ENCODE assay signal across 9 cellular contexts in the genomic region with DNA sequence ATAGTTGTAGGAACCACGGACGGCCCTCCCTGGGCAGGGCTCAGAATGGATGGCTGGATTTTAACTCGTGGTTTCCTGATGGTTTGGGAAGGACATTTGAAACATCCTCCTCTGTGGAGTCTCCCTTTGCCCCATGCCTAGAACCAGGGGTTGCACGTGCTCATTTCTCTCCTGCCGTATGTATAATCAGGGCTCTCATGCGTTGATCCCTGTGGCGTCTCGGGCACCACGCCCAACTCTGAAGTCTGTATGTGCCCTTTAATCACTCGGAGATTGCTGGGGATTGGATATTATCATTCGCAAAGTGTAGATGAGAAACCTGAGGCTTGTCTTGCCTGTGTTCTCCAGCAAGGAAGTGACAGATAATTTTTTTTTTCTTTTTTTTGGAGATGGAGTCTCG.
A peak's percentile ranks its signal among the peaks of the same experiment; 100 is the strongest.
DNase-seq lines count a peak whose midpoint lies in the region; ATAC-seq and TF ChIP-seq lines count a peak whose summit lies in the region.
"Had no signal": no experiment of that assay in that cellular context is flagged by ENCODE, and none has a peak within 500 bp of the region (broad histone marks: within the 10 kb centered on the region; RNA-seq: fewer than 3 reads in every experiment).

No MANE protein-coding gene starts in this region.

- no peak overlapping the region for H3K14ac ChIP-seq in H9 (ENCODE audit: insufficient read depth, low read length)

- intact Hi-C loops in Right ventricle myocardium inferior (cut with DNase I) = no loop called here

- H3K56ac ChIP-seq in H9 (ENCODE audit: insufficient read length, low read depth, low read length) = no peak overlapping the region

- H3K9me3 Mint-ChIP-seq in H9 = peaks cover 0 to 3% of the 10 kb centered on the region in 2 experiments; a peak in 3 of 5 replicates

- H3K23ac ChIP-seq in H9 (ENCODE audit: insufficient read length, low read depth, low read length) = no peak overlapping the region

- no peak overlapping the region for H3K4me3 Mint-ChIP-seq in H9

- no peaks in the 10 kb centered on the region for H3K79me1 ChIP-seq in H9 (ENCODE audit: insufficient read depth, low read depth, low read length, poor library complexity, severe bottlenecking)

- H3K9ac ChIP-seq in OCI-LY3 (ENCODE audit: low read length) (peak overlapping the region; percentile 29; the same call in 1 of the 2 replicates), fibroblast of lung (ENCODE audit: insufficient read depth, low read length) (no peak overlapping the region), H9 (ENCODE audit: extremely low read depth, insufficient read length, low read length) (no peak overlapping the region)

- DNase-seq in right atrium auricular region (ENCODE audit: low spot score) = no peak
- no peak for DNase-seq in Right ventricle myocardium inferior (ENCODE audit: missing footprints)
- DNase-seq in fibroblast of lung (ENCODE audit: low read depth in 2 of 2) = no peak
- DNase-seq in H9 = no peak
- DNase-seq in HuH-7.5 (ENCODE audit: low spot score) = no peak
- no peak for DNase-seq in NCI-H226

- no peak overlapping the region for H2AK5ac ChIP-seq in H9 (ENCODE audit: insufficient read length, low read length)

- H3T11ph ChIP-seq in H9 (ENCODE audit: low read length) = no peak overlapping the region

- H2BK20ac ChIP-seq in H9 (ENCODE audit: low read depth, low read length, poor library complexity, severe bottlenecking) = no peak overlapping the region

- H3K4ac ChIP-seq in H9 (ENCODE audit: low read depth, low read length) = no peak overlapping the region

- no peaks in the 10 kb centered on the region for H3K9me3 ChIP-seq in right atrium auricular region
- H3K9me3 ChIP-seq in OCI-LY3 (ENCODE audit: insufficient read depth, low read length) = no peaks in the 10 kb centered on the region
- no peaks in the 10 kb centered on the region for H3K9me3 ChIP-seq in fibroblast of lung (ENCODE audit: control insufficient read depth, insufficient read depth, low read depth, low read length)
- no peaks in the 10 kb centered on the region for H3K9me3 ChIP-seq in H9 (ENCODE audit: control insufficient read depth, low read depth, low read length)
- H3K9me3 ChIP-seq: neutrophil had no signal

- TF ChIP-seq CTCF in right atrium auricular region (IDR thresholded peaks at IDR 0.05) = no peak
- TF ChIP-seq CTCF in OCI-LY3 (IDR thresholded peaks at IDR 0.05; ENCODE audit: low read depth, low read length) = no peak
- TF ChIP-seq CTCF in fibroblast of lung (conservative IDR thresholded peaks at IDR 0.05 in 1 of 2, IDR thresholded peaks at IDR 0.05 in 1 of 2; ENCODE audit: low read depth in 1 of 2, low read length in 2 of 2) = no peak
- TF ChIP-seq CTCF in H9 (conservative IDR thresholded peaks at IDR 0.05) = no peak

- no peak overlapping the region for H2BK12ac ChIP-seq in H9 (ENCODE audit: insufficient read length, low read depth, low read length)

- H3K4me1 Mint-ChIP-seq in H9 = peaks cover 0 to 3% of the 10 kb centered on the region in 2 experiments; a peak in 1 of 4 replicates

- peak overlapping the region; percentile 83 to 86 for H3K27ac ChIP-seq in right atrium auricular region
- no peak overlapping the region for H3K27ac ChIP-seq in OCI-LY3 (ENCODE audit: low read length)
- H3K27ac ChIP-seq in fibroblast of lung (ENCODE audit: insufficient read depth, low read length) = no peak overlapping the region
- no peak overlapping the region for H3K27ac ChIP-seq in H9 (ENCODE audit: insufficient read length, low read depth, low read length)

- no peak overlapping the region for H2BK120ac ChIP-seq in H9 (ENCODE audit: low read depth, low read length, poor library complexity, severe bottlenecking)

- H4K8ac ChIP-seq in H9 (replicated peaks; ENCODE audit: insufficient read length, low read depth, low read length) = no peak overlapping the region

- peak overlapping the region in 1 of 2 donors; percentile 34 for H3K4me3 ChIP-seq in right atrium auricular region
- peak overlapping the region; percentile 77 for H3K4me3 ChIP-seq in OCI-LY3 (ENCODE audit: low read length)
- no peak overlapping the region for H3K4me3 ChIP-seq in fibroblast of lung (replicated peaks in 1 of 4; ENCODE audit: control extremely low read depth in 1 of 4, insufficient read depth in 1 of 4, low read depth in 3 of 4, low read length in 4 of 4)

- WGBS in H9 (ENCODE audit: extremely low coverage, insufficient read length, low lambda C conversion rate) = no CpG with 5 or more reads among the region's 12 CpGs

- H3K18ac ChIP-seq in H9 (ENCODE audit: insufficient read length, low read depth, low read length) = no peak overlapping the region

- no peak overlapping the region for H2AFZ ChIP-seq in OCI-LY3 (ENCODE audit: low read depth, low read length)
- peak overlapping the region; percentile 48 for H2AFZ ChIP-seq in fibroblast of lung (ENCODE audit: low read length)
- no peak overlapping the region for H2AFZ ChIP-seq in H9 (ENCODE audit: low read length)

- H3K27me3 ChIP-seq in right atrium auricular region (no peaks in the 10 kb centered on the region), OCI-LY3 (ENCODE audit: low read depth, low read length) (no peaks in the 10 kb centered on the region), fibroblast of lung (ENCODE audit: control insufficient read depth, insufficient read depth, low read length) (no peaks in the 10 kb centered on the region), H9 (ENCODE audit: insufficient read depth, low read length) (no peaks in the 10 kb centered on the region)
- H3K27me3 ChIP-seq: neutrophil had no signal

- H3K27ac Mint-ChIP-seq in H9 = peak overlapping the region in 1 of 3 experiments; percentile 36; a peak in 1 of 7 replicates

- peaks cover 3% of the 10 kb centered on the region for H3K23me2 ChIP-seq in H9 (ENCODE audit: insufficient read length, low read depth, low read length, poor library complexity, severe bottlenecking)

- ATAC-seq in Right ventricle myocardium inferior (no peak), GM21447 (IDR thresholded peaks at IDR 0.05; ENCODE audit: unreplicated experiment) (no peak)

- H4K20me1 ChIP-seq in OCI-LY3 (ENCODE audit: insufficient read depth, low read length) (peaks cover 32% of the 10 kb centered on the region), fibroblast of lung (ENCODE audit: control insufficient read depth, extremely low read depth, insufficient read depth, low read length) (no peaks in the 10 kb centered on the region), H9 (ENCODE audit: control insufficient read depth, insufficient read depth, insufficient read length) (no peaks in the 10 kb centered on the region)

- H3K4me2 ChIP-seq in OCI-LY3 (ENCODE audit: low read length) (peak overlapping the region; percentile 92), fibroblast of lung (ENCODE audit: extremely low read depth, insufficient read depth, low read length) (no peak overlapping the region), H9 (ENCODE audit: insufficient read depth, insufficient read length, low read length) (no peak overlapping the region)

- no peak overlapping the region for H4K91ac ChIP-seq in H9 (ENCODE audit: insufficient read length, low read depth, low read length)

- H3K79me2 ChIP-seq in OCI-LY3 (ENCODE audit: low read length) (peaks cover 26% of the 10 kb centered on the region; the same call in 1 of the 2 replicates), fibroblast of lung (ENCODE audit: control insufficient read depth, insufficient read depth, low read length) (no peaks in the 10 kb centered on the region), H9 (ENCODE audit: insufficient read depth, low read length) (no peaks in the 10 kb centered on the region)

- no peaks in the 10 kb centered on the region; the same call in 1 of the 2 replicates for H3K27me3 Mint-ChIP-seq in H9 (ENCODE audit: low read depth)

- H3K4me1 ChIP-seq in right atrium auricular region (peaks cover 0 to 33% of the 10 kb centered on the region in 2 donors), OCI-LY3 (ENCODE audit: low read length) (peaks cover 22% of the 10 kb centered on the region), fibroblast of lung (ENCODE audit: control insufficient read depth, extremely low read depth, insufficient read depth, low read length) (no peaks in the 10 kb centered on the region), H9 (ENCODE audit: insufficient read depth, low read length) (no peaks in the 10 kb centered on the region)

- H2BK5ac ChIP-seq in H9 (ENCODE audit: insufficient read length, low read length) = no peak overlapping the region

- no peak overlapping the region for H2BK15ac ChIP-seq in H9 (ENCODE audit: low read depth, low read length)

- H4K5ac ChIP-seq in H9 (ENCODE audit: insufficient read length, low read depth, low read length) = no peak overlapping the region

- H3K36me3 ChIP-seq in right atrium auricular region (no peaks in the 10 kb centered on the region), OCI-LY3 (replicated peaks; ENCODE audit: low read depth, low read length) (no peaks in the 10 kb centered on the region), fibroblast of lung (ENCODE audit: control insufficient read depth, insufficient read depth, low read length) (no peaks in the 10 kb centered on the region)
- H3K36me3 ChIP-seq: neutrophil had no signal

- H3K36me3 Mint-ChIP-seq in H9 (ENCODE audit: insufficient read depth in 1 of 3, low read depth in 3 of 3) = peaks cover 0 to 2% (median 1%) of the 10 kb centered on the region in 3 experiments; a peak in 3 of 7 replicates

Comparison
In these comparisons a context has a peak if more than half of its experiments do, and no peak if none do; other contexts are left out.
1. H3K27ac ChIP-seq: peak in right atrium auricular region (2 of 2); none in OCI-LY3 (single experiment), fibroblast of lung (single experiment) and H9 (single experiment).